In genomic region chr17:58991718-58992331, GRCh38 we compare ENCODE assay signal across 9 cellular contexts.
A peak's percentile ranks its signal among the peaks of the same experiment; 100 is the strongest.
DNase-seq lines count a peak whose midpoint lies in the region; ATAC-seq, FAIRE-seq and TF ChIP-seq lines count a peak whose summit lies in the region.
"Had no signal": no experiment of that assay in that cellular context is flagged by ENCODE, and none has a peak within 500 bp of the region (broad histone marks: within the 10 kb centered on the region; RNA-seq: fewer than 3 reads in every experiment).

No MANE protein-coding gene starts in this region.

- no peaks in the 10 kb centered on the region for H3K27me3 Mint-ChIP-seq in astrocyte (ENCODE audit: low read depth, unreplicated experiment)

- H4K20me1 ChIP-seq in astrocyte (ENCODE audit: insufficient read depth, low read length), result no peaks in the 10 kb centered on the region

- peaks cover 17% of the 10 kb centered on the region for H3K4me1 ChIP-seq in astrocyte (ENCODE audit: insufficient read depth, low read length)

- no peaks in the 10 kb centered on the region for H3K9me3 ChIP-seq in astrocyte (ENCODE audit: insufficient read depth, low read depth, low read length)

- TF ChIP-seq CTCF in astrocyte (IDR thresholded peaks at IDR 0.05; ENCODE audit: insufficient read depth, low read depth, low read length), result no peak

- no peak overlapping the region for H2AFZ ChIP-seq in astrocyte (ENCODE audit: low read depth, low read length)

- H3K27ac ChIP-seq in astrocyte (ENCODE audit: low read depth, low read length), result peak overlapping the region; percentile 38

- no peaks in the 10 kb centered on the region for H3K36me3 ChIP-seq in astrocyte (ENCODE audit: insufficient read depth, low read length)

- H3K4me2 ChIP-seq in astrocyte (ENCODE audit: low read length), result peak overlapping the region; percentile 40

- peak; percentile 32 for FAIRE-seq in astrocyte (lab: Jason Lieb, UNC)

- no peaks in the 10 kb centered on the region for H3K36me3 Mint-ChIP-seq in astrocyte (ENCODE audit: low read depth, unreplicated experiment)

- peak overlapping the region; percentile 20 for H3K4me3 Mint-ChIP-seq in astrocyte (ENCODE audit: unreplicated experiment)

- H3K4me3 ChIP-seq in astrocyte (ENCODE audit: insufficient read depth, low read depth, low read length), result no peak overlapping the region

- no peaks in the 10 kb centered on the region for H3K79me2 ChIP-seq in astrocyte (ENCODE audit: insufficient read depth, low read length)

- H3K4me1 Mint-ChIP-seq in astrocyte (ENCODE audit: low read depth, unreplicated experiment), result peaks cover 18% of the 10 kb centered on the region

- H3K9ac ChIP-seq in astrocyte (ENCODE audit: low read length), result no peak overlapping the region

- H3K27ac Mint-ChIP-seq in astrocyte (ENCODE audit: unreplicated experiment), result peak overlapping the region; percentile 97

- no peaks in the 10 kb centered on the region for H3K27me3 ChIP-seq in astrocyte (ENCODE audit: insufficient read depth, low read length)

- no peaks in the 10 kb centered on the region for H3K9me3 Mint-ChIP-seq in astrocyte (ENCODE audit: unreplicated experiment)

- ATAC-seq in GM18870 (IDR thresholded peaks at IDR 0.05; ENCODE audit: unreplicated experiment) (peak; percentile 63), HG02973 (IDR thresholded peaks at IDR 0.05; ENCODE audit: unreplicated experiment) (peak; percentile 81)

- DNase-seq in astrocyte (ENCODE audit: low read depth) (peak; percentile 82), renal cortical epithelial cell (ENCODE audit: low read depth) (peak; percentile 100), GF-D8 (lab: John Stamatoyannopoulos, UW) (no peak), Kasumi-1 (lab: John Stamatoyannopoulos, UW) (no peak), ecto neural progenitor cell (ENCODE audit: low spot score) (no peak)
- DNase-seq: head of caudate nucleus, NCI-H1417 had no signal

Comparison
In these comparisons a context has a peak if more than half of its experiments do, and no peak if none do; other contexts are left out.
1. DNase-seq: peak in astrocyte (single experiment) and renal cortical epithelial cell (single experiment); none in GF-D8 (single experiment), Kasumi-1 (0 of 2) and ecto neural progenitor cell (single experiment).